In genomic region chr5:159331099-159331973, GRCh38 we compare ENCODE assay signal across 8 cellular contexts. TPM values are rescaled to one million over a fixed set of nuclear protein-coding genes. Genes with fewer than 3 reads are reported as not detected.
DNase-seq lines count a peak whose midpoint lies in the region; FAIRE-seq and TF ChIP-seq lines count a peak whose summit lies in the region.

No MANE protein-coding gene starts in this region.

- peak overlapping the region; percentile 73 for H3K4me3 Mint-ChIP-seq in T-helper 1 cell treated with Interleukin-12 subunit alpha and Interleukin-12 subunit beta and Interleukin-4 antibody, amounts not matched to agents 30 μg/mL and 1 μg/mL, for 36 hours

- peaks cover 39% of the 10 kb centered on the region for H3K4me1 Mint-ChIP-seq in T-helper 1 cell treated with Interleukin-12 subunit alpha and Interleukin-12 subunit beta and Interleukin-4 antibody, amounts not matched to agents 30 μg/mL and 1 μg/mL, for 36 hours (ENCODE audit: low read depth)

- H3K36me3 ChIP-seq in BJ (ENCODE audit: control insufficient read depth, insufficient read depth, low read length) (no peaks in the 10 kb centered on the region), adipocyte (ENCODE audit: control insufficient read depth, insufficient read depth, low read length, severe bottlenecking) (no peaks in the 10 kb centered on the region), hepatocyte (replicated peaks; ENCODE audit: insufficient read depth, low read depth) (no peaks in the 10 kb centered on the region), skeletal muscle tissue (ENCODE audit: control insufficient read depth in 3 of 3, insufficient read depth in 3 of 3, low read length in 3 of 3) (no peaks in the 10 kb centered on the region)

- H3K4me3 ChIP-seq in BJ (ENCODE audit: low read depth, low read length) (peak overlapping the region; percentile 48), adipocyte (ENCODE audit: low read length) (peak overlapping the region; percentile 71), hepatocyte (peak overlapping the region; percentile 65), skeletal muscle tissue (ENCODE audit: low read length in 3 of 3) (peak overlapping the region in 2 of 3 donors; percentile 31 to 41)

- CTCF ChIA-PET in BJ (lab: Yijun Ruan, JAX): interaction anchor here (0.6 to 1.6 kb wide), 10 partner anchors 10 to 660 kb away, joined by 3 to 18 read pairs (median 4); no protein-coding TSS in a partner anchor

- H3K9ac ChIP-seq in adipocyte (ENCODE audit: low read length) (peak overlapping the region; percentile 66), skeletal muscle tissue (ENCODE audit: low read depth in 1 of 3, low read length in 3 of 3) (peak overlapping the region in 2 of 3 donors; percentile 17 to 45)

- H3K4me2 ChIP-seq in hepatocyte: peak overlapping the region; percentile 93

- peaks cover 3% of the 10 kb centered on the region for H3K9me3 Mint-ChIP-seq in T-helper 1 cell treated with Interleukin-12 subunit alpha and Interleukin-12 subunit beta and Interleukin-4 antibody, amounts not matched to agents 30 μg/mL and 1 μg/mL, for 36 hours

- H3K27ac ChIP-seq in hepatocyte (peak overlapping the region; percentile 42), skeletal muscle tissue (ENCODE audit: low read depth, low read length) (no peak overlapping the region)

- H3K36me3 Mint-ChIP-seq in T-helper 1 cell treated with Interleukin-12 subunit alpha and Interleukin-12 subunit beta and Interleukin-4 antibody, amounts not matched to agents 30 μg/mL and 1 μg/mL, for 36 hours (ENCODE audit: low read depth): peaks cover 11% of the 10 kb centered on the region

- no peaks in the 10 kb centered on the region for H3K79me2 ChIP-seq in hepatocyte

- peaks cover 7% of the 10 kb centered on the region for H3K4me1 ChIP-seq in adipocyte (ENCODE audit: control insufficient read depth, insufficient read depth, low read length)
- H3K4me1 ChIP-seq in hepatocyte (ENCODE audit: insufficient read depth): peaks cover 5% of the 10 kb centered on the region
- peaks cover 3 to 7% (median 5%) of the 10 kb centered on the region in 3 donors for H3K4me1 ChIP-seq in skeletal muscle tissue (ENCODE audit: control insufficient read depth in 3 of 3, insufficient read depth in 3 of 3, low read length in 3 of 3)

- no peaks in the 10 kb centered on the region for H3K9me3 ChIP-seq in adipocyte (ENCODE audit: control insufficient read depth, low read length)
- no peaks in the 10 kb centered on the region for H3K9me3 ChIP-seq in hepatocyte (ENCODE audit: low read depth)
- H3K9me3 ChIP-seq in skeletal muscle tissue (ENCODE audit: control insufficient read depth in 3 of 3, low read length in 3 of 3): no peaks in the 10 kb centered on the region

- H3K27me3 ChIP-seq in BJ (ENCODE audit: control insufficient read depth, insufficient read depth, low read length): no peaks in the 10 kb centered on the region; the same call in 1 of the 2 replicates
- no peaks in the 10 kb centered on the region for H3K27me3 ChIP-seq in adipocyte (replicated peaks; ENCODE audit: control insufficient read depth, insufficient read depth, low read length)
- H3K27me3 ChIP-seq in hepatocyte: peaks cover 20% of the 10 kb centered on the region
- peaks cover 12 to 33% (median 20%) of the 10 kb centered on the region in 3 donors for H3K27me3 ChIP-seq in skeletal muscle tissue (ENCODE audit: control insufficient read depth in 3 of 3, insufficient read depth in 3 of 3, low read length in 3 of 3)

- peak overlapping the region; percentile 99 for H2AFZ ChIP-seq in hepatocyte

- no peaks in the 10 kb centered on the region for H4K20me1 ChIP-seq in hepatocyte (ENCODE audit: insufficient read depth, poor library complexity, severe bottlenecking)

- H3K27me3 Mint-ChIP-seq in T-helper 1 cell treated with Interleukin-12 subunit alpha and Interleukin-12 subunit beta and Interleukin-4 antibody, amounts not matched to agents 30 μg/mL and 1 μg/mL, for 36 hours (ENCODE audit: low read depth): peaks cover 28% of the 10 kb centered on the region

- POLR2A ChIA-PET in BJ (lab: Charles Lee): no interaction called here

- TF ChIP-seq CTCF in BJ (IDR thresholded peaks at IDR 0.05; ENCODE audit: insufficient read depth, low read depth, low read length) (peak; percentile 87), hepatocyte (IDR thresholded peaks at IDR 0.05; ENCODE audit: poor library complexity) (peak; percentile 91)

- peak overlapping the region; percentile 57 for H3K27ac Mint-ChIP-seq in T-helper 1 cell treated with Interleukin-12 subunit alpha and Interleukin-12 subunit beta and Interleukin-4 antibody, amounts not matched to agents 30 μg/mL and 1 μg/mL, for 36 hours

- peak; percentile 94 for FAIRE-seq in GM19239 (lab: Jason Lieb, UNC)

- DNase-seq in BJ (ENCODE audit: low read depth): no peak
- peak; percentile 53 for DNase-seq in GM19239 (ENCODE audit: insufficient read length, low spot score)
- DNase-seq in HK-2 (ENCODE audit: unreplicated experiment): peak; percentile 71
- DNase-seq in adipocyte (ENCODE audit: low read depth): peak; percentile 72
- peak; percentile 79 for DNase-seq in hepatocyte (ENCODE audit: low spot score)
- DNase-seq in NCI-H128 (lab: John Stamatoyannopoulos, UW; ENCODE audit: unreplicated experiment): no peak

- 7% methylated on average over 47 of the region's 50 CpGs for whole genome bisulfite sequencing in hepatocyte (ENCODE audit: low lambda C conversion rate, missing lambda C conversion rate)

- no peaks in the 10 kb centered on the region for H3K9me2 ChIP-seq in hepatocyte (replicated peaks; ENCODE audit: insufficient read depth)

RNA-seq across cellular contexts. Expression of gene IL12B, which starts 1.0 kb away (rescaled TPM):
- 0.04 TPM in 1 of 2 replicates, not detected in the other for polyA plus RNA-seq in BJ (2011; rRNA removed)
- polyA minus RNA-seq in BJ (2011; rRNA and poly(A)+ RNA removed): not detected in 2 replicates
- total RNA-seq in hepatocyte: not detected in 2 replicates
- not detected in 2 replicates for polyA plus RNA-seq in hepatocyte
- total RNA-seq in skeletal muscle tissue: not detected

Comparison
In these comparisons a context has a peak if more than half of its experiments do, and no peak if none do; other contexts are left out.
1. DNase-seq: peak in GM19239 (single experiment), HK-2 (single experiment), adipocyte (single experiment) and hepatocyte (single experiment); none in BJ (single experiment) and NCI-H128 (single experiment).
2. Peak in every context shown above with its lines, with median percentiles within 50 percentile points of each other: H3K4me3 ChIP-seq.